In genomic region chr6:120869397-120869796, GRCh38 we compare ENCODE assay signal across 2 cellular contexts.
TF ChIP-seq lines count a peak whose summit lies in the region.

No MANE protein-coding gene starts in this region.

TF ChIP-seq in HepG2, 621 proteins besides CTCF, POLR2A, EP300 and RAD21:
- no peak for TF ChIP-seq MLXIP (CRISPR knock-in tag; IDR thresholded peaks at IDR 0.05; ENCODE audit: borderline replicate concordance)
- TF ChIP-seq MIER2 (CRISPR knock-in tag; IDR thresholded peaks at IDR 0.05), result peak; percentile 95
- no peak for TF ChIP-seq GZF1 (CRISPR knock-in tag; IDR thresholded peaks at IDR 0.05)
- no peak for TF ChIP-seq ZXDC (CRISPR knock-in tag; IDR thresholded peaks at IDR 0.05)
- TF ChIP-seq REST (IDR thresholded peaks at IDR 0.05; ENCODE audit: borderline replicate concordance in 1 of 2, low read depth in 1 of 2, low read length in 2 of 2), result peak; percentile 53 to 95

TF ChIP-seq in GM12878, 131 proteins besides CTCF, POLR2A, EP300 and RAD21 (continued from another document):
- TF ChIP-seq REST (IDR thresholded peaks at IDR 0.05; ENCODE audit: low read depth, low read length), result peak; percentile 74
